8 cellular contexts compared by ENCODE assay signal in genomic region chr19:56393119-56394012, GRCh38. TPM values are rescaled to one million over a fixed set of nuclear protein-coding genes. Genes with fewer than 3 reads are reported as not detected.
DNase-seq lines count a peak whose midpoint lies in the region; ATAC-seq and TF ChIP-seq lines count a peak whose summit lies in the region.

TSS of gene ZNF582 (minus strand) at chr19:56393534. CDS start at chr19:56391752, 1,782 bp downstream.

- peak; percentile 94 for DNase-seq in D341Med (ENCODE audit: low spot score)
- peak; percentile 97 for DNase-seq in HuH-7.5 (ENCODE audit: low spot score)
- peak; percentile 83 for DNase-seq in RWPE2 (ENCODE audit: low spot score)
- DNase-seq in activated naive CD4-positive, alpha-beta T cell treated with anti-CD3 and anti-CD28 coated beads for 36 hours, result peak; percentile 96
- DNase-seq in globus pallidus (ENCODE audit: low spot score), result peak; percentile 94
- DNase-seq in non-pigmented ciliary epithelial cell (ENCODE audit: low read depth), result peak; percentile 84
- peak; percentile 97 for DNase-seq in superior temporal gyrus (ENCODE audit: extremely low spot score)

- peak; percentile 80 for TF ChIP-seq CTCF in RWPE2 (IDR thresholded peaks at IDR 0.05; ENCODE audit: poor library complexity, severe bottlenecking)

- CTCF ChIA-PET in activated naive CD4-positive, alpha-beta T cell treated with anti-CD3 and anti-CD28 coated beads for 36 hours (lab: Charles Lee), result interaction anchor here (0.6 kb wide), 1 partner anchor 793 kb away, joined by 4 read pairs; no protein-coding TSS in a partner anchor

- H3K9me3 ChIP-seq in RWPE2 (ENCODE audit: severe bottlenecking), result peaks cover 5% of the 10 kb centered on the region

- peaks cover 66% of the 10 kb centered on the region for H3K36me3 Mint-ChIP-seq in activated naive CD4-positive, alpha-beta T cell treated with anti-CD3 and anti-CD28 coated beads for 36 hours (ENCODE audit: low read depth)

- no peaks in the 10 kb centered on the region for H3K36me3 ChIP-seq in RWPE2 (ENCODE audit: low read depth)

- H3K4me1 ChIP-seq in RWPE2 (ENCODE audit: insufficient read depth, poor library complexity, severe bottlenecking), result no peaks in the 10 kb centered on the region

- no peaks in the 10 kb centered on the region for H3K27me3 Mint-ChIP-seq in activated naive CD4-positive, alpha-beta T cell treated with anti-CD3 and anti-CD28 coated beads for 36 hours (ENCODE audit: low read depth)

- H3K27me3 ChIP-seq in RWPE2 (ENCODE audit: insufficient read depth, poor library complexity, severe bottlenecking), result no peaks in the 10 kb centered on the region

- ATAC-seq in GM21423 (IDR thresholded peaks at IDR 0.05; ENCODE audit: unreplicated experiment), result peak; percentile 96
- ATAC-seq in RWPE2 (ENCODE audit: low read depth), result peak; percentile 97

- H3K27ac Mint-ChIP-seq in activated naive CD4-positive, alpha-beta T cell treated with anti-CD3 and anti-CD28 coated beads for 36 hours, result peak within 1 kb of the TSS; percentile 92

- H3K4me3 ChIP-seq in RWPE2 (ENCODE audit: severe bottlenecking), result peak within 1 kb of the TSS; percentile 42

- intact Hi-C loops in activated naive CD4-positive, alpha-beta T cell treated with anti-CD3 and anti-CD28 coated beads for 36 hours (cut with micrococcal nuclease), result loop anchor here (1.0 to 10.0 kb wide), 6 partner anchors 10 to 1389 kb away; partner anchors contain the start of genes ZFP28, ZNF71 and ZNF835

- peaks cover 12% of the 10 kb centered on the region for H3K4me1 Mint-ChIP-seq in activated naive CD4-positive, alpha-beta T cell treated with anti-CD3 and anti-CD28 coated beads for 36 hours (ENCODE audit: low read depth)

- peak within 1 kb of the TSS; percentile 20 for H3K27ac ChIP-seq in RWPE2 (ENCODE audit: poor library complexity, severe bottlenecking)

- H3K4me3 Mint-ChIP-seq in activated naive CD4-positive, alpha-beta T cell treated with anti-CD3 and anti-CD28 coated beads for 36 hours, result peak within 1 kb of the TSS; percentile 87

- H3K9me3 Mint-ChIP-seq in activated naive CD4-positive, alpha-beta T cell treated with anti-CD3 and anti-CD28 coated beads for 36 hours, result peaks cover 55% of the 10 kb centered on the region

RNA-seq across cellular contexts. Expression of gene ZNF582, which starts in this region (rescaled TPM):
- total RNA-seq in activated naive CD4-positive, alpha-beta T cell treated with anti-CD3 and anti-CD28 coated beads for 36 hours, result 1 to 10 TPM; 1.1 to 2.2 TPM

Comparison
In these comparisons a context has a peak if more than half of its experiments do, and no peak if none do; other contexts are left out.
1. Peak in every context shown above with its lines: DNase-seq, ATAC-seq, H3K4me3 ChIP-seq and H3K27ac ChIP-seq.